8 cellular contexts compared by ENCODE assay signal in genomic region chr2:25078171-25079049, GRCh38. TPM values are rescaled to one million over a fixed set of nuclear protein-coding genes. Genes with fewer than 3 reads are reported as not detected.
DNase-seq lines count a peak whose midpoint lies in the region; ATAC-seq and TF ChIP-seq lines count a peak whose summit lies in the region.

No MANE protein-coding gene starts in this region.

- no peaks in the 10 kb centered on the region for H3K9me3 ChIP-seq in PC-3 (ENCODE audit: low read length)
- no peaks in the 10 kb centered on the region for H3K9me3 ChIP-seq in spleen

- no peak overlapping the region for H3K27ac Mint-ChIP-seq in stimulated activated memory B cell treated with anti-CD40 and anti-IgM and Interleukin-4, amounts not matched to agents 10 μg/mL and 1 μg/mL and 100 μg/mL, for 72 hours

- H3K27me3 Mint-ChIP-seq in stimulated activated memory B cell treated with anti-CD40 and anti-IgM and Interleukin-4, amounts not matched to agents 10 μg/mL and 1 μg/mL and 100 μg/mL, for 72 hours = peaks cover 42% of the 10 kb centered on the region

- H3K4me2 ChIP-seq in PC-3 (ENCODE audit: low read length) = peak overlapping the region; percentile 78

- H3K27me3 ChIP-seq in PC-3 (ENCODE audit: low read length) (no peaks in the 10 kb centered on the region), spleen (replicated peaks in 1 of 7) (no peaks in the 10 kb centered on the region)

- no peaks in the 10 kb centered on the region for H3K36me3 Mint-ChIP-seq in stimulated activated memory B cell treated with anti-CD40 and anti-IgM and Interleukin-4, amounts not matched to agents 10 μg/mL and 1 μg/mL and 100 μg/mL, for 72 hours

- no peak overlapping the region for H3K9ac ChIP-seq in PC-3 (ENCODE audit: low read length)

- no TSS peak for BruUV-seq in PC-3 (replicated peaks; lab: Mats Ljungman, UMichigan)

- TF ChIP-seq POLR2A in erythroblast (IDR thresholded peaks at IDR 0.05; ENCODE audit: low read length) (no peak), spleen (IDR thresholded peaks at IDR 0.05) (no peak)

- peak; percentile 28 for DNase-seq in HCEC 1CT
- DNase-seq in PC-3 = peak; percentile 93
- DNase-seq in fibroblast of gingiva (ENCODE audit: low read depth) = peak; percentile 10
- DNase-seq in retinal pigment epithelial cell (ENCODE audit: low read depth) = peak; percentile 61
- no peak for DNase-seq in erythroblast (lab: John Stamatoyannopoulos, UW)
- DNase-seq in spleen = no peak

- POLR2A ChIA-PET in PC-3 (lab: Charles Lee; ENCODE audit: unreplicated experiment) = interaction anchor here (1.2 kb wide), 1 partner anchor 27 kb away, joined by 3 read pairs; no protein-coding TSS in a partner anchor

- peaks cover 16% of the 10 kb centered on the region for H3K4me1 ChIP-seq in PC-3 (ENCODE audit: insufficient read depth, low read length)
- H3K4me1 ChIP-seq in spleen = peaks cover 0 to 13% (median 2%) of the 10 kb centered on the region in 6 donors

- CTCF ChIA-PET in PC-3 (lab: Charles Lee) = interaction anchor here (0.7 to 1.7 kb wide), 4 partner anchors 14 to 103 kb away, joined by 3 to 12 read pairs (median 8); no protein-coding TSS in a partner anchor

- peak overlapping the region; percentile 46 for H3K4me3 ChIP-seq in PC-3 (ENCODE audit: low read length)
- no peak overlapping the region for H3K4me3 ChIP-seq in retinal pigment epithelial cell (ENCODE audit: low read length)
- H3K4me3 ChIP-seq in spleen = no peak overlapping the region

- H3K4me1 Mint-ChIP-seq in stimulated activated memory B cell treated with anti-CD40 and anti-IgM and Interleukin-4, amounts not matched to agents 10 μg/mL and 1 μg/mL and 100 μg/mL, for 72 hours = peaks cover 17% of the 10 kb centered on the region

- no peaks in the 10 kb centered on the region for H3K79me2 ChIP-seq in PC-3 (ENCODE audit: low read length)

- H3K36me3 ChIP-seq in PC-3 (ENCODE audit: low read depth, low read length) (no peaks in the 10 kb centered on the region), spleen (no peaks in the 10 kb centered on the region)

- H2AFZ ChIP-seq in PC-3 (ENCODE audit: low read length) = peak overlapping the region; percentile 54

- no peaks in the 10 kb centered on the region for H4K20me1 ChIP-seq in PC-3 (ENCODE audit: low read length)

- H3K4me3 Mint-ChIP-seq in stimulated activated memory B cell treated with anti-CD40 and anti-IgM and Interleukin-4, amounts not matched to agents 10 μg/mL and 1 μg/mL and 100 μg/mL, for 72 hours = no peak overlapping the region

- peak; percentile 95 for ATAC-seq in PC-3
- no peak for ATAC-seq in HG03354 (IDR thresholded peaks at IDR 0.05; ENCODE audit: poor library complexity, severe bottlenecking, unreplicated experiment)
- ATAC-seq in stimulated activated memory B cell treated with anti-CD40 and anti-IgM and Interleukin-4, amounts not matched to agents 10 μg/mL and 1 μg/mL and 100 μg/mL, for 72 hours = no peak

- no peaks in the 10 kb centered on the region for H3F3A ChIP-seq in PC-3 (ENCODE audit: low read length, unreplicated experiment)

- H3K27ac ChIP-seq in PC-3 (ENCODE audit: low read length) (peak overlapping the region; percentile 62), spleen (no peak overlapping the region)

- TF ChIP-seq CTCF in PC-3 (conservative IDR thresholded peaks at IDR 0.05; ENCODE audit: low read depth, low read length) = no peak
- no peak for TF ChIP-seq CTCF in retinal pigment epithelial cell (conservative IDR thresholded peaks at IDR 0.05; ENCODE audit: low read depth, low read length)
- no peak for TF ChIP-seq CTCF in spleen (IDR thresholded peaks at IDR 0.05 in 8 of 11, conservative IDR thresholded peaks at IDR 0.05 in 3 of 11)

- no peaks in the 10 kb centered on the region for H3K9me3 Mint-ChIP-seq in stimulated activated memory B cell treated with anti-CD40 and anti-IgM and Interleukin-4, amounts not matched to agents 10 μg/mL and 1 μg/mL and 100 μg/mL, for 72 hours

- 68 to 78% (median 77%) methylated on average over 16 of the region's 16 CpGs for WGBS in spleen, 5 donors

- no peaks in the 10 kb centered on the region for H3K9me2 ChIP-seq in PC-3 (replicated peaks; ENCODE audit: low read length)

- intact Hi-C loops in PC-3 (cut with micrococcal nuclease) (loop anchor here (1.0 kb wide), 3 partner anchors 25 to 157 kb away; partner anchors contain the start of gene EFR3B), spleen (cut with DNase I; ENCODE audit: low total_unique reads) (no loop called here)

RNA-seq across cellular contexts. Expression of gene EFR3B, which starts 36.5 kb away (rescaled TPM):
- total RNA-seq in PC-3 (2014; rRNA removed) (4.6 and 7.9 TPM in 2 replicates), spleen (10 to 100 TPM in 3 of 7 donors, 1 to 10 TPM in 4; 4.4 to 13.2 (median 8.3) TPM)
- 1 to 10 TPM in 1 of 3 donors, under 1 TPM in 2; 0.22 to 2.6 (median 0.39) TPM for polyA plus RNA-seq in spleen

Comparison
In these comparisons a context has a peak if more than half of its experiments do, and no peak if none do; other contexts are left out.
1. DNase-seq: peak in HCEC 1CT (single experiment), PC-3 (single experiment), fibroblast of gingiva (single experiment) and retinal pigment epithelial cell (single experiment); none in erythroblast (0 of 2) and spleen (single experiment).